ENCODE assay signal across 18 cellular contexts in the genomic region with DNA sequence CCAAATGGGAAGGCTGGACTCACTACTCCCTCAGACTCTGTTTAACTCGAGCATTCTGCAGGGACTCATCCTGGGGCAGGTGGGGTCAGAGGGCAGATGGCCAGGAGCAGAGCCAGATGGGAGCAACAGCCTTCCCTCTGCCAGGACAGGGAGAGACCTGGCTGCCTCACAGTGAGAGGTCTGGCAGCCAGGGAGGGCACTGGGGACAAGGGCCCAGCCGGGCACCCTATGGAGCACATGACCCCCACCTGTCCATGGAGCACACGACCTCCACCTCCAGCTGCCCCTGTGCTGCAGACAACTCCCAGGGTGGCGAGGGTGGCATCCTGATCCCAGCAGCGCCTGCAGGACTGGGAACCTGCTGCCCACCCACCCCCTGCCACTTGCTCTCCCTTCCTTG.
"Had no signal": no experiment of that assay in that cellular context is flagged by ENCODE, and none has a peak within 500 bp of the region (broad histone marks: within the 10 kb centered on the region; RNA-seq: fewer than 3 reads in every experiment).

No MANE protein-coding gene starts in this region.

- ATAC-seq: activated CD4-positive, CD25-positive, alpha-beta regulatory T cell treated with anti-CD3 and anti-CD28 coated beads, Interleukin-2, amount 50 U/mL, for 24 hours; activated T-cell treated with anti-CD3 and anti-CD28 coated beads, Interleukin-2, amount 50 U/mL, for 4 hours; pancreas; SK-N-SH treated with all-trans-retinoic acid at 6 μM for 48 hours; upper lobe of right lung had no signal

- H3K36me3 ChIP-seq: pancreas, stomach, upper lobe of right lung had no signal

- FAIRE-seq: pancreas had no signal

- H3K27me3 ChIP-seq: pancreas, stomach, testis, upper lobe of right lung had no signal

- H3K27ac ChIP-seq: pancreas, stomach, testis, upper lobe of right lung had no signal

- H3K9me3 ChIP-seq: pancreas, stomach, testis, upper lobe of right lung had no signal

- H3K4me3 ChIP-seq: lung, pancreas, stomach, testis, upper lobe of right lung had no signal

- DNase-seq: activated CD4-positive, alpha-beta T cell treated with anti-CD3 and anti-CD28 coated beads, Interleukin-2, amount 10 ng/mL, durations not matched to agents 7 days and 5 days; activated CD8-positive, alpha-beta memory T cell treated with anti-CD3 and anti-CD28 coated beads, Interleukin-2, amount 50 U/mL, for 4 hours; activated naive CD4-positive, alpha-beta T cell treated with anti-CD3 and anti-CD28 coated beads for 36 hours; activated T-cell treated with anti-CD3 and anti-CD28 coated beads, Interleukin-2, amount 50 U/mL, for 4 hours; anterior cingulate cortex; effector CD4-positive, alpha-beta T cell; midbrain; pancreas; stimulated activated CD4-positive, alpha-beta T cell treated with anti-CD3 and anti-CD28 coated beads, Interleukin-15, amount 100 ng/mL, for 24 hours; stimulated activated CD4-positive, alpha-beta T cell treated with anti-CD3 and anti-CD28 coated beads, Interleukin-2, amount 100 ng/mL, for 48 hours; stomach; T-helper 1 cell; T-helper 9 cell; testis; upper lobe of right lung had no signal

- H3K4me1 ChIP-seq: pancreas, testis, upper lobe of right lung had no signal
